In the genomic region with DNA sequence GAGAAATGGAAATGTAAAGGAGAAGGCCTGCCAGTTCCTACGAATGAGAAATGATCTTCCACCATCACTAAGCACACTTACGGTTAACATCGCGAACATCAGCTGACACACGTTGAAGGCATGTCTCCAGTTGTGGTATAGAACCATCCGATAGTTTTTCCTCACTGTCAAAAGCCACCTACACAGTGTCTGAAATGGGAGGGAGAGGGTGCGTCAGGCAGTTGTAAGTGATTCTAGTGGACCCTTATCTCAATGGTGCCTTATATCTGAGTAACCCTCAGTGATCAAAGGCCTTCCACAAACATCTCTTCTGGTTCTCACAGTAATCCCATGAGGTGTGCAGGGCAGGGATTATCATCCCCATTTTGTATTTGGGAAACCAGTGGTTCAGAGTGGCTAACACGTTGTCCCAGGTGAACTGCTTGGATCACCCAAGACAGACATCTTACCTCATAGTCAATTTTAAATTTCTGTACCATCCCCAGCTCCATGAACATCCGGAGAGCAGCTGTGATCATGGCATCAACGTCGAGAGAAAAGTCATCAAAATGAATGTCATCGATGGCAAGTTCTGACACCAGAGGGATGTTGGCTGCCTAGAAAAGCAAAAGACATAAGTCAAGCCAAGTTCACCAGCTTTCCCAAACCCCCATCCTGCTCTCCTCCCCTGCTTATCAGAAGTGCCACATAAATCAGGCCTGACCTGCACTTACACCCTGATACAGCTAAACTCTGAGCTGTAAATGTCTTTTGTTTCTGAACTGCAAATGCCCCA, we compare ENCODE assay signal across 1 cellular context.
TF ChIP-seq lines count a peak whose summit lies in the region.

No MANE protein-coding gene starts in this region.

TF ChIP-seq in K562, 482 proteins besides CTCF, POLR2A, EP300 and RAD21 (continued from another document and continues in another):
- TF ChIP-seq, protein P1, sequence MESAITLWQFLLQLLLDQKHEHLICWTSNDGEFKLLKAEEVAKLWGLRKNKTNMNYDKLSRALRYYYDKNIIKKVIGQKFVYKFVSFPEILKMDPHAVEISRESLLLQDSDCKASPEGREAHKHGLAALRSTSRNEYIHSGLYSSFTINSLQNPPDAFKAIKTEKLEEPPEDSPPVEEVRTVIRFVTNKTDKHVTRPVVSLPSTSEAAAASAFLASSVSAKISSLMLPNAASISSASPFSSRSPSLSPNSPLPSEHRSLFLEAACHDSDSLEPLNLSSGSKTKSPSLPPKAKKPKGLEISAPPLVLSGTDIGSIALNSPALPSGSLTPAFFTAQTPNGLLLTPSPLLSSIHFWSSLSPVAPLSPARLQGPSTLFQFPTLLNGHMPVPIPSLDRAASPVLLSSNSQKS (CRISPR knock-in tag; IDR thresholded peaks at IDR 0.05), result no peak
- TF ChIP-seq TCF7 (IDR thresholded peaks at IDR 0.05; ENCODE audit: borderline replicate concordance) (peak; percentile 66; the same call in 1 of the 2 replicates), ZBTB26 (CRISPR knock-in tag; IDR thresholded peaks at IDR 0.05) (0 out of 2 replicates have a peak, but pooled peaks have one; percentile 28), TEAD2 (tag; IDR thresholded peaks at IDR 0.05) (peak; percentile 3; the same call in 1 of the 2 replicates), GABPB1 (CRISPR knock-in tag; IDR thresholded peaks at IDR 0.05) (no peak), MGA (IDR thresholded peaks at IDR 0.05) (peak; percentile 71), IFI16 (CRISPR knock-in tag; IDR thresholded peaks at IDR 0.05) (peak; percentile 27; the same call in 1 of the 2 replicates), NCOA1 (IDR thresholded peaks at IDR 0.05; ENCODE audit: low read depth) (peak; percentile 44; the same call in 1 of the 2 replicates), HMGN3 (IDR thresholded peaks at IDR 0.05; ENCODE audit: borderline replicate concordance, extremely low read depth, insufficient read length, low read depth, low read length) (peak; percentile 50), MEIS2 (IDR thresholded peaks at IDR 0.05; ENCODE audit: partially characterized antibody) (peak; percentile 99), HMBOX1 (IDR thresholded peaks at IDR 0.05) (peak; percentile 86; the same call in 1 of the 2 replicates), FUS (optimal IDR thresholded peaks at IDR 0.05; ENCODE audit: low read depth, low read length) (no peak), NR2C2 (CRISPR knock-in tag; IDR thresholded peaks at IDR 0.05) (no peak), NR2C2 (tag; IDR thresholded peaks at IDR 0.05) (peak; percentile 79), CTBP1 (IDR thresholded peaks at IDR 0.05; ENCODE audit: borderline replicate concordance) (peak; percentile 52; the same call in 1 of the 2 replicates), SREBF2 (CRISPR knock-in tag; IDR thresholded peaks at IDR 0.05) (no peak), EGR1 (conservative IDR thresholded peaks at IDR 0.05) (peak; percentile 42; the same call in 1 of the 2 replicates), TBL1XR1 (IDR thresholded peaks at IDR 0.05; ENCODE audit: low read length in 2 of 2) (peak in 1 of 2 experiments; percentile 59; a peak in 1 of 4 replicates), ZNF639 (CRISPR knock-in tag; conservative IDR thresholded peaks at IDR 0.05 in 1 of 2, IDR thresholded peaks at IDR 0.05 in 1 of 2) (peak in 1 of 2 experiments; percentile 81; a peak in 1 of 4 replicates), ATF7 (IDR thresholded peaks at IDR 0.05) (0 out of 2 replicates have a peak, but pooled peaks have one; percentile 14), ZNF740 (CRISPR knock-in tag; IDR thresholded peaks at IDR 0.05) (no peak), ZNF740 (tag; IDR thresholded peaks at IDR 0.05) (peak in 1 of 2 experiments; percentile 43; a peak in 2 of 4 replicates), L3MBTL2 (IDR thresholded peaks at IDR 0.05) (peak; percentile 65), MAFF (IDR thresholded peaks at IDR 0.05; ENCODE audit: low read length) (peak; percentile 15; the same call in 1 of the 2 replicates), ZNF253 (CRISPR knock-in tag; conservative IDR thresholded peaks at IDR 0.05) (no peak)
- TF ChIP-seq, protein P2, sequence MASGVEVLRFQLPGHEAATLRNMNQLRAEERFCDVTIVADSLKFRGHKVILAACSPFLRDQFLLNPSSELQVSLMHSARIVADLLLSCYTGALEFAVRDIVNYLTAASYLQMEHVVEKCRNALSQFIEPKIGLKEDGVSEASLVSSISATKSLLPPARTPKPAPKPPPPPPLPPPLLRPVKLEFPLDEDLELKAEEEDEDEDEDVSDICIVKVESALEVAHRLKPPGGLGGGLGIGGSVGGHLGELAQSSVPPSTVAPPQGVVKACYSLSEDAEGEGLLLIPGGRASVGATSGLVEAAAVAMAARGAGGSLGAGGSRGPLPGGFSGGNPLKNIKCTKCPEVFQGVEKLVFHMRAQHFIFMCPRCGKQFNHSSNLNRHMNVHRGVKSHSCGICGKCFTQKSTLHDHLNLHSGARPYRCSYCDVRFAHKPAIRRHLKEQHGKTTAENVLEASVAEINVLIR (CRISPR knock-in tag; IDR thresholded peaks at IDR 0.05), result no peak
- TF ChIP-seq, protein P3, sequence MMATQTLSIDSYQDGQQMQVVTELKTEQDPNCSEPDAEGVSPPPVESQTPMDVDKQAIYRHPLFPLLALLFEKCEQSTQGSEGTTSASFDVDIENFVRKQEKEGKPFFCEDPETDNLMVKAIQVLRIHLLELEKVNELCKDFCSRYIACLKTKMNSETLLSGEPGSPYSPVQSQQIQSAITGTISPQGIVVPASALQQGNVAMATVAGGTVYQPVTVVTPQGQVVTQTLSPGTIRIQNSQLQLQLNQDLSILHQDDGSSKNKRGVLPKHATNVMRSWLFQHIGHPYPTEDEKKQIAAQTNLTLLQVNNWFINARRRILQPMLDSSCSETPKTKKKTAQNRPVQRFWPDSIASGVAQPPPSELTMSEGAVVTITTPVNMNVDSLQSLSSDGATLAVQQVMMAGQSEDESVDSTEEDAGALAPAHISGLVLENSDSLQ (IDR thresholded peaks at IDR 0.05), result peak; percentile 89
